Comparison of ENCODE assay signal across 1 cellular context in genomic region chr17:48505788-48506187, GRCh38.
TF ChIP-seq lines count a peak whose summit lies in the region.

No MANE protein-coding gene starts in this region.

TF ChIP-seq in WTC11, 78 proteins besides CTCF, POLR2A, EP300 and RAD21 (continued from another document):
- TF ChIP-seq AFF4 (CRISPR knock-in tag; IDR thresholded peaks at IDR 0.05; ENCODE audit: borderline replicate concordance), result no peak
- TF ChIP-seq ESRRA (CRISPR knock-in tag; IDR thresholded peaks at IDR 0.05; ENCODE audit: borderline replicate concordance), result no peak
- no peak for TF ChIP-seq KAT7 (CRISPR knock-in tag; IDR thresholded peaks at IDR 0.05; ENCODE audit: borderline replicate concordance)
- no peak for TF ChIP-seq TP53 (CRISPR knock-in tag; IDR thresholded peaks at IDR 0.05)
- TF ChIP-seq HMGA2 (CRISPR knock-in tag; IDR thresholded peaks at IDR 0.05), result no peak
TF ChIP-seq in WTC11: peak in this region for 0.
